ENCODE assay signal across 10 cellular contexts in the genomic region with DNA sequence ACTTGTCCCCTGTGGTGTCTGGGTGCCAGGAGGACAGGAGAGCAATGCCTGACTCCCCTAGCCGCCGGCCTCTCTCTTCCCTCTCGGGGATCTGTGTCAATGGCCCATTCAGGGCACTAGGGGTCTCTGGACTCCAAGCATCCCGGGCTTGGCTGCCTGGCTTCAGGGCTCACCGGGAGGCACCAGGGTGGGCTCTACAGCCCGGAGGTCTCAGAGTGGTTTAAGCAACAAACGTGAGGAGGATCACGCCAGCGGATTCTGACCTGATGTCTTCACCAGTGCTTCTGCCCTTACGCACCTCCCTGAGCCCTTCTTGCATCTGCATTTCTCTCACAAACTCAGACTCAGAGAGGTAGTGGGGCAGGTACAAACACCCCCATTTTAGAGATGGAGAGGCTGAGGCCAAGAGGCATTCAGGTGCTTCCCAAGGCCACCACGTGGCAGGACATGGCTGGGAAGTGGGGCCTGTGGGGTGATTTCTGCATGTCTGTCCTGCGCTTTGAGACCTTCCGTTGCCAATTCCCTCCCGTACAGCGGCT.
DNase-seq lines count a peak whose midpoint lies in the region; ATAC-seq and TF ChIP-seq lines count a peak whose summit lies in the region.
"Had no signal": no experiment of that assay in that cellular context is flagged by ENCODE, and none has a peak within 500 bp of the region (broad histone marks: within the 10 kb centered on the region; RNA-seq: fewer than 3 reads in every experiment).

No MANE protein-coding gene starts in this region.

- DNase-seq in GM13976 (ENCODE audit: low spot score) = peak; percentile 77
- DNase-seq in NCI-H128 (lab: John Stamatoyannopoulos, UW; ENCODE audit: unreplicated experiment) = peak; percentile 9
- peak; percentile 12 for DNase-seq in astrocyte of the spinal cord (ENCODE audit: low read depth, low spot score)
- peak; percentile 18 for DNase-seq in kidney glomerular epithelial cell (lab: John Stamatoyannopoulos, UW)
- DNase-seq in vagina (ENCODE audit: extremely low spot score in 2 of 2) = no peak

- ATAC-seq in HG02588 (IDR thresholded peaks at IDR 0.05; ENCODE audit: unreplicated experiment) (peak; percentile 75), HG02840 (IDR thresholded peaks at IDR 0.05; ENCODE audit: low FRiP score, unreplicated experiment) (no peak)
- ATAC-seq: T-cell had no signal

- H3K27me3 ChIP-seq in vagina = no peaks in the 10 kb centered on the region
- H3K27me3 ChIP-seq: neutrophil had no signal

- intact Hi-C loops in vagina (cut with DNase I) = no loop called here

- no peak for TF ChIP-seq POLR2A in vagina (IDR thresholded peaks at IDR 0.05)

- H3K4me3 ChIP-seq in astrocyte of the spinal cord (ENCODE audit: low read depth, low read length) (no peak overlapping the region), vagina (no peak overlapping the region)

- no peaks in the 10 kb centered on the region for H3K9me3 ChIP-seq in vagina
- H3K9me3 ChIP-seq: neutrophil had no signal

- no peaks in the 10 kb centered on the region for H3K4me1 ChIP-seq in vagina

- H3K36me3 ChIP-seq in vagina = no peaks in the 10 kb centered on the region
- H3K36me3 ChIP-seq: neutrophil had no signal

- in situ Hi-C loops in GM13976 (cut with MboI; ENCODE audit: low sequenced_read_pairs, unreplicated experiment) (no loop called here), astrocyte of the spinal cord (cut with HindIII; ENCODE audit: low sequenced_read_pairs) (no loop called here)

- no peak overlapping the region for H3K27ac ChIP-seq in C4-2B
- H3K27ac ChIP-seq in vagina = no peak overlapping the region
- H3K27ac ChIP-seq: neutrophil had no signal

- TF ChIP-seq CTCF in C4-2B (conservative IDR thresholded peaks at IDR 0.05) = peak; percentile 87
- peak; percentile 65 for TF ChIP-seq CTCF in GM13976 (IDR thresholded peaks at IDR 0.05; ENCODE audit: borderline replicate concordance, control extremely low read depth, extremely low read depth, insufficient read depth, missing control alignments)
- TF ChIP-seq CTCF in astrocyte of the spinal cord (IDR thresholded peaks at IDR 0.05; ENCODE audit: low read depth, low read length) = peak; percentile 91
- peak; percentile 24 to 31 (median 28) for TF ChIP-seq CTCF in vagina (IDR thresholded peaks at IDR 0.05)

Comparison
In these comparisons a context has a peak if more than half of its experiments do, and no peak if none do; other contexts are left out.
1. CTCF ChIP-seq: peak in every context shown above with its lines; median percentile 91 in astrocyte of the spinal cord; 87 in C4-2B; 65 in GM13976; 28 in vagina.
2. DNase-seq: peak in GM13976 (single experiment), NCI-H128 (single experiment), astrocyte of the spinal cord (single experiment) and kidney glomerular epithelial cell (single experiment); none in vagina (0 of 2).